Comparison of ENCODE assay signal across 17 cellular contexts in genomic region chr12:6059221-6059620, GRCh38.
DNase-seq lines count a peak whose midpoint lies in the region; ATAC-seq, FAIRE-seq and TF ChIP-seq lines count a peak whose summit lies in the region.
"Had no signal": no experiment of that assay in that cellular context is flagged by ENCODE, and none has a peak within 500 bp of the region (broad histone marks: within the 10 kb centered on the region; RNA-seq: fewer than 3 reads in every experiment).

No MANE protein-coding gene starts in this region.

- H3K27me3 Mint-ChIP-seq in CD4-positive, alpha-beta T cell = peaks cover 21% of the 10 kb centered on the region
- H3K27me3 Mint-ChIP-seq in mesothelial cell of epicardium (ENCODE audit: low read depth) = peaks cover 2% of the 10 kb centered on the region

- POLR2A ChIA-PET in CD4-positive, alpha-beta T cell (lab: Charles Lee) = no interaction called here

- CTCF ChIA-PET in CD4-positive, alpha-beta T cell (lab: Charles Lee) = interaction anchor here (1.2 kb wide), 1 partner anchor 220 kb away, joined by 3 read pairs; no protein-coding TSS in a partner anchor

- no peak for ATAC-seq in CD4-positive, alpha-beta T cell (ENCODE audit: poor library complexity)
- ATAC-seq in HG02678 (IDR thresholded peaks at IDR 0.05; ENCODE audit: unreplicated experiment) = no peak
- ATAC-seq: GM12878 had no signal

- H3K36me3 Mint-ChIP-seq in CD4-positive, alpha-beta T cell (ENCODE audit: low read depth) = no peaks in the 10 kb centered on the region
- H3K36me3 Mint-ChIP-seq in mesothelial cell of epicardium = no peaks in the 10 kb centered on the region
- H3K36me3 Mint-ChIP-seq: CD4-positive, CD25-positive, alpha-beta regulatory T cell had no signal

- no peaks in the 10 kb centered on the region for H3K9me2 ChIP-seq in hepatocyte (replicated peaks; ENCODE audit: insufficient read depth)

- no peak overlapping the region for H3K4me2 ChIP-seq in hepatocyte

- H4K20me1 ChIP-seq in hepatocyte (ENCODE audit: insufficient read depth, poor library complexity, severe bottlenecking) = no peaks in the 10 kb centered on the region
- H4K20me1 ChIP-seq: BLaER1 treated with 17β-estradiol and CSF1 and Interleukin-3, amounts not matched to agents 10 nM and 100 nM had no signal

- H2AFZ ChIP-seq in hepatocyte = no peak overlapping the region

- H3K79me2 ChIP-seq in hepatocyte = no peaks in the 10 kb centered on the region

- H3K27me3 ChIP-seq in CD4-positive, alpha-beta T cell (ENCODE audit: control insufficient read depth, insufficient read depth, low read length) = no peaks in the 10 kb centered on the region
- H3K27me3 ChIP-seq in hepatocyte = no peaks in the 10 kb centered on the region

- no peak overlapping the region for H3K27ac ChIP-seq in CD4-positive, alpha-beta T cell (ENCODE audit: low read depth, low read length)
- H3K27ac ChIP-seq in hepatocyte = peak overlapping the region; percentile 52
- H3K27ac ChIP-seq: BLaER1 treated with 17β-estradiol and CSF1 and Interleukin-3, amounts not matched to agents 10 nM and 100 nM; HL-60 had no signal

- peak overlapping the region; percentile 11 for H3K4me3 Mint-ChIP-seq in CD4-positive, alpha-beta T cell
- H3K4me3 Mint-ChIP-seq in mesothelial cell of epicardium = no peak overlapping the region
- H3K4me3 Mint-ChIP-seq: CD4-positive, CD25-positive, alpha-beta regulatory T cell had no signal

- H3K4me1 Mint-ChIP-seq in CD4-positive, alpha-beta T cell (ENCODE audit: low read depth) = no peaks in the 10 kb centered on the region
- peaks cover 19% of the 10 kb centered on the region for H3K4me1 Mint-ChIP-seq in mesothelial cell of epicardium

- DNase-seq in CD4-positive, alpha-beta T cell = no peak
- DNase-seq in HTR-8/SVneo (ENCODE audit: insufficient read length, low spot score) (no peak), hepatocyte (ENCODE audit: low spot score) (no peak), mesothelial cell of epicardium (ENCODE audit: low spot score in 2 of 2, unreplicated experiment in 2 of 2) (no peak), NCI-H1092 treated with DMSO at 0.1 percent for 48 hours (lab: John Stamatoyannopoulos, UW) (no peak), H4 (ENCODE audit: low spot score) (no peak)
- DNase-seq: ACHN; CD4-positive, CD25-positive, alpha-beta regulatory T cell; DMS79; GOT3; IMR-90 had no signal

- intact Hi-C loops in CD4-positive, alpha-beta T cell (cut with DNase I, micrococcal nuclease) = no loop called here

- peaks cover 42% of the 10 kb centered on the region for H3K4me1 ChIP-seq in hepatocyte (ENCODE audit: insufficient read depth)
- H3K4me1 ChIP-seq: HAP-1 had no signal

- no peak overlapping the region for H3K27ac Mint-ChIP-seq in CD4-positive, alpha-beta T cell
- H3K27ac Mint-ChIP-seq in mesothelial cell of epicardium = peak overlapping the region; percentile 10

- TF ChIP-seq CTCF in CD4-positive, alpha-beta T cell (IDR thresholded peaks at IDR 0.05) = no peak
- TF ChIP-seq CTCF in hepatocyte (IDR thresholded peaks at IDR 0.05; ENCODE audit: poor library complexity) (no peak), mesothelial cell of epicardium (IDR thresholded peaks at IDR 0.05; ENCODE audit: unreplicated experiment) (no peak)

- 78% methylated on average over 3 of the region's 3 CpGs for WGBS in hepatocyte (ENCODE audit: low lambda C conversion rate, missing lambda C conversion rate)

- H3K9me3 ChIP-seq in CD4-positive, alpha-beta T cell (ENCODE audit: control insufficient read depth, low read length) = no peaks in the 10 kb centered on the region
- H3K9me3 ChIP-seq in hepatocyte (ENCODE audit: low read depth) = no peaks in the 10 kb centered on the region
- H3K9me3 ChIP-seq: BLaER1 treated with 17β-estradiol and CSF1 and Interleukin-3, amounts not matched to agents 10 nM and 100 nM; HAP-1 had no signal

- FAIRE-seq in HTR-8/SVneo (lab: Jason Lieb, UNC) = peak; percentile 26
- FAIRE-seq: GM12878, GM18507 had no signal

- H3K9me3 Mint-ChIP-seq in CD4-positive, alpha-beta T cell = no peaks in the 10 kb centered on the region
- H3K9me3 Mint-ChIP-seq in mesothelial cell of epicardium = no peaks in the 10 kb centered on the region
- H3K9me3 Mint-ChIP-seq: CD4-positive, CD25-positive, alpha-beta regulatory T cell had no signal

- no peaks in the 10 kb centered on the region for H3K36me3 ChIP-seq in hepatocyte (replicated peaks; ENCODE audit: insufficient read depth, low read depth)
- H3K36me3 ChIP-seq: BLaER1 treated with 17β-estradiol and CSF1 and Interleukin-3, amounts not matched to agents 10 nM and 100 nM; HAP-1 had no signal

- no peak overlapping the region for H3K4me3 ChIP-seq in hepatocyte
- H3K4me3 ChIP-seq: BLaER1 treated with 17β-estradiol and CSF1 and Interleukin-3, amounts not matched to agents 10 nM and 100 nM; GM12878; HAP-1 had no signal
